25 cellular contexts compared by ENCODE assay signal in the genomic region with DNA sequence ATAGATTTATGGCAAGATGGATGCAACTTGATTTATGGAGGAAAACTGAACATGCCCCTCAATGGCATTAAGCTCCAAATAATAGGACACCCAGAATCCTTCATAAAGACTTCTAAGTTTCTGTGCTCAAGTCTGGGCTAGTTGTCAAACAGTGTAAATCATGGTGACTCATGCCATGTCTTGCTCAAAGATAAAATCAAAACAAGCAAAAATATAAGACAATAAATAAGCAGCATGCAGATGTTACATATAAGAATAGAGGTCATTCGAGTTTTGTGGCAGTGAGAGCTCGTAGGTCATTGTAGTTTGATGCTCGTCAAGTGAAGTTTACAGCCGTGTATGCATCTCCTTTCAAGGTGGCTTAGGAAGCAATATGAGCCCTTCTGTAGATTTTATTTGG.
DNase-seq lines count a peak whose midpoint lies in the region; ATAC-seq and TF ChIP-seq lines count a peak whose summit lies in the region.
"Had no signal": no experiment of that assay in that cellular context is flagged by ENCODE, and none has a peak within 500 bp of the region (broad histone marks: within the 10 kb centered on the region; RNA-seq: fewer than 3 reads in every experiment).

No MANE protein-coding gene starts in this region.

- H3K23ac ChIP-seq in mesendoderm (ENCODE audit: low read length), result no peak overlapping the region

- CTCF ChIA-PET in mammary epithelial cell (lab: Charles Lee; ENCODE audit: low non-redundant PET), result no interaction called here

- H3K9me3 Mint-ChIP-seq in endothelial cell (ENCODE audit: unreplicated experiment), result no peaks in the 10 kb centered on the region

- no peak overlapping the region for H4K5ac ChIP-seq in mesendoderm (ENCODE audit: low read length)

- no peak overlapping the region for H3K56ac ChIP-seq in mesendoderm (ENCODE audit: low read length)

- peaks cover 5% of the 10 kb centered on the region for H3K36me3 Mint-ChIP-seq in endothelial cell (ENCODE audit: low read depth, unreplicated experiment)

- no peak overlapping the region for H2BK5ac ChIP-seq in mesendoderm (ENCODE audit: low read length)

- no peak overlapping the region for H2BK120ac ChIP-seq in mesendoderm (ENCODE audit: low read depth, low read length)

- no peak overlapping the region for H3K9ac ChIP-seq in mammary epithelial cell (ENCODE audit: insufficient read depth, low read length)
- H3K9ac ChIP-seq in mesendoderm (ENCODE audit: low read length), result no peak overlapping the region
- H3K9ac ChIP-seq: BLaER1 had no signal

- H2AK5ac ChIP-seq in mesendoderm (ENCODE audit: low read length), result no peak overlapping the region

- peaks cover 32% of the 10 kb centered on the region for H3K4me1 ChIP-seq in mammary epithelial cell (ENCODE audit: insufficient read depth, low read length)
- no peaks in the 10 kb centered on the region for H3K4me1 ChIP-seq in mesendoderm (ENCODE audit: control insufficient read depth, low read depth, low read length)
- H3K4me1 ChIP-seq: BLaER1, Peyer's patch, stomach, upper lobe of right lung had no signal

- H3K79me2 ChIP-seq in mammary epithelial cell (ENCODE audit: insufficient read depth, low read length) (no peaks in the 10 kb centered on the region), mesendoderm (ENCODE audit: control insufficient read depth, insufficient read depth, low read length) (no peaks in the 10 kb centered on the region)

- intact Hi-C loops in mammary epithelial cell (cut with micrococcal nuclease), result loop anchor here (1.0 to 10.0 kb wide), 3 partner anchors 11 to 296 kb away; no protein-coding TSS in a partner anchor

- H2BK15ac ChIP-seq in mesendoderm (replicated peaks; ENCODE audit: low read depth), result no peak overlapping the region

- dilution Hi-C loops in mammary epithelial cell (cut with HindIII; ENCODE audit: low sequenced_read_pairs), result no loop called here

- no peaks in the 10 kb centered on the region for H3K36me3 ChIP-seq in mammary epithelial cell (ENCODE audit: insufficient read depth, low read length)
- H3K36me3 ChIP-seq in mesendoderm (ENCODE audit: control insufficient read depth, insufficient read depth, low read length), result no peaks in the 10 kb centered on the region
- H3K36me3 ChIP-seq: BLaER1, esophagus squamous epithelium, Peyer's patch, stomach, upper lobe of right lung had no signal

- 33% methylated on average over 4 of the region's 4 CpGs for WGBS in mammary epithelial cell (ENCODE audit: low coverage, missing lambda C conversion rate)
- no CpG with 5 or more reads among the region's 4 CpGs for WGBS in mesendoderm (ENCODE audit: extremely low coverage, insufficient coverage, low lambda C conversion rate)

- H3K27me3 Mint-ChIP-seq in endothelial cell (ENCODE audit: unreplicated experiment), result no peaks in the 10 kb centered on the region
- H3K27me3 Mint-ChIP-seq: central memory CD8-positive, alpha-beta T cell had no signal

- H3K4me3 Mint-ChIP-seq in endothelial cell (ENCODE audit: unreplicated experiment), result no peak overlapping the region
- H3K4me3 Mint-ChIP-seq: central memory CD8-positive, alpha-beta T cell; WTC11 had no signal

- no peaks in the 10 kb centered on the region for H3K27me3 ChIP-seq in mammary epithelial cell (ENCODE audit: insufficient read depth, low read length)
- H3K27me3 ChIP-seq in mesendoderm (ENCODE audit: insufficient read depth, low read length, poor library complexity), result no peaks in the 10 kb centered on the region
- H3K27me3 ChIP-seq: BLaER1, esophagus squamous epithelium, Peyer's patch, stomach, upper lobe of right lung had no signal

- H3K4me1 Mint-ChIP-seq in endothelial cell (ENCODE audit: unreplicated experiment), result peaks cover 14% of the 10 kb centered on the region
- H3K4me1 Mint-ChIP-seq: central memory CD8-positive, alpha-beta T cell; WTC11 had no signal

- H4K8ac ChIP-seq in mesendoderm (ENCODE audit: low read depth, low read length), result no peak overlapping the region

- H4K20me1 ChIP-seq in mammary epithelial cell (ENCODE audit: insufficient read depth, low read length), result no peaks in the 10 kb centered on the region
- H4K20me1 ChIP-seq: BLaER1 had no signal

- no peak overlapping the region for H3K4ac ChIP-seq in mesendoderm (ENCODE audit: low read depth, low read length)

- DNase-seq in AG10803 (ENCODE audit: low read depth) (peak; percentile 56), LNCaP clone FGC (ENCODE audit: low read depth) (peak; percentile 30), mammary epithelial cell (peak; percentile 88), foreskin fibroblast (peak; percentile 46 to 58), NAMALWA (ENCODE audit: low spot score) (no peak), mesendoderm (no peak), endothelial cell (ENCODE audit: low spot score) (no peak)
- DNase-seq: activated CD4-positive, alpha-beta T cell treated with anti-CD3 and anti-CD28 coated beads, Interleukin-2, amount 50 U/mL, for 48 hours; activated effector memory CD4-positive, alpha-beta T cell treated with anti-CD3 and anti-CD28 coated beads, Interleukin-2, amount 50 U/mL, for 16 hours; esophagus squamous epithelium; hippocampal formation; IMR-90; islet precursor cell; NCI-H187; NCI-H226; Peyer's patch; retina; stimulated activated CD4-positive, alpha-beta T cell treated with anti-CD3 and anti-CD28 coated beads, Interleukin-4, amount 100 ng/mL, for 4 hours; stomach; upper lobe of right lung had no signal

- no peaks in the 10 kb centered on the region for H3K9me3 ChIP-seq in mammary epithelial cell (replicated peaks; ENCODE audit: insufficient read depth, low read length)
- H3K9me3 ChIP-seq: BLaER1, esophagus squamous epithelium, Peyer's patch, upper lobe of right lung had no signal

- peak overlapping the region; percentile 58 for H2AFZ ChIP-seq in mammary epithelial cell (ENCODE audit: low read depth, low read length)

- in situ Hi-C loops in mammary epithelial cell (cut with MboI; ENCODE audit: low sequenced_read_pairs in 2 of 2), result no loop called here

- no TSS peak for BruUV-seq in mammary epithelial cell (replicated peaks; lab: Mats Ljungman, UMichigan)

- H3K27ac ChIP-seq in mammary epithelial cell (ENCODE audit: insufficient read depth, low read depth, low read length) (peak overlapping the region; percentile 25), mesendoderm (ENCODE audit: low read depth, low read length) (no peak overlapping the region)
- H3K27ac ChIP-seq: BLaER1, Peyer's patch, stomach, upper lobe of right lung had no signal

- no peak overlapping the region for H3K18ac ChIP-seq in mesendoderm (ENCODE audit: low read length)

- H3K27ac Mint-ChIP-seq in endothelial cell (ENCODE audit: unreplicated experiment), result no peak overlapping the region
- H3K27ac Mint-ChIP-seq: WTC11 had no signal

- peak overlapping the region; percentile 72 for H3K4me2 ChIP-seq in mammary epithelial cell (ENCODE audit: insufficient read depth, low read depth, low read length)
- H3K4me2 ChIP-seq in mesendoderm (ENCODE audit: low read length), result no peak overlapping the region
- H3K4me2 ChIP-seq: BLaER1 had no signal

- H3K79me1 ChIP-seq in mesendoderm (ENCODE audit: low read length), result no peaks in the 10 kb centered on the region

- no peak for ATAC-seq in GM18511 (IDR thresholded peaks at IDR 0.05; ENCODE audit: unreplicated experiment)
- ATAC-seq: upper lobe of right lung, WTC11 had no signal

- H3K4me3 ChIP-seq in AG10803 (ENCODE audit: low read length) (no peak overlapping the region), LNCaP clone FGC (ENCODE audit: low read depth, low read length) (no peak overlapping the region), mammary epithelial cell (replicated peaks in 1 of 3; ENCODE audit: insufficient read depth in 1 of 3, low read depth in 2 of 3, low read length in 3 of 3) (no peak overlapping the region), foreskin fibroblast (ENCODE audit: low read depth in 1 of 2, low read length in 2 of 2) (no peak overlapping the region), mesendoderm (ENCODE audit: low read length) (no peak overlapping the region)
- H3K4me3 ChIP-seq: BLaER1, esophagus squamous epithelium, lung, Peyer's patch, stomach, upper lobe of right lung had no signal

- TF ChIP-seq CTCF in AG10803 (conservative IDR thresholded peaks at IDR 0.05; ENCODE audit: low read length) (no peak), LNCaP clone FGC (IDR thresholded peaks at IDR 0.05; ENCODE audit: control insufficient read depth, extremely low read depth, insufficient read depth) (no peak), mammary epithelial cell (conservative IDR thresholded peaks at IDR 0.05 in 1 of 2, IDR thresholded peaks at IDR 0.05 in 1 of 2; ENCODE audit: extremely low read depth in 1 of 2, insufficient read depth in 1 of 2, low read depth in 1 of 2, low read length in 2 of 2) (no peak), foreskin fibroblast (IDR thresholded peaks at IDR 0.05; ENCODE audit: low read depth, low read length) (no peak), endothelial cell (IDR thresholded peaks at IDR 0.05; ENCODE audit: unreplicated experiment) (no peak)

Comparison
In these comparisons a context has a peak if more than half of its experiments do, and no peak if none do; other contexts are left out.
1. DNase-seq: peak in AG10803 (single experiment), LNCaP clone FGC (single experiment), mammary epithelial cell (single experiment) and foreskin fibroblast (2 of 2); none in NAMALWA (single experiment), mesendoderm (single experiment) and endothelial cell (single experiment).